Comparison of ENCODE assay signal across 8 cellular contexts in genomic region chr1:65525297-65526048, GRCh38.
DNase-seq lines count a peak whose midpoint lies in the region; ATAC-seq lines count a peak whose summit lies in the region.

No MANE protein-coding gene starts in this region.

- DNase-seq in GM23248, result peak; percentile 40
- DNase-seq in adipocyte (ENCODE audit: low read depth), result peak; percentile 36
- DNase-seq in activated effector memory CD4-positive, alpha-beta T cell treated with anti-CD3 and anti-CD28 coated beads, Interleukin-2, amount 50 U/mL, for 16 hours, result no peak

- in situ Hi-C loops in GM23248 (cut with MboI), result no loop called here

- H3K4me1 ChIP-seq in GM23248 (ENCODE audit: insufficient read depth) (peaks cover 27% of the 10 kb centered on the region), adipocyte (ENCODE audit: control insufficient read depth, insufficient read depth, low read length) (peaks cover 23% of the 10 kb centered on the region), iPS-15b (ENCODE audit: control insufficient read depth, insufficient read depth, low read length) (no peaks in the 10 kb centered on the region), skeletal muscle tissue (ENCODE audit: control insufficient read depth in 3 of 3, insufficient read depth in 3 of 3, low read length in 3 of 3) (peaks cover 0 to 17% (median 3%) of the 10 kb centered on the region in 3 donors)

- peak overlapping the region; percentile 77 for H2AFZ ChIP-seq in GM23248

- peaks cover 26% of the 10 kb centered on the region for H3K27me3 ChIP-seq in GM23248 (replicated peaks; ENCODE audit: insufficient read depth)
- peaks cover 6% of the 10 kb centered on the region for H3K27me3 ChIP-seq in adipocyte (replicated peaks; ENCODE audit: control insufficient read depth, insufficient read depth, low read length)
- peaks cover 40% of the 10 kb centered on the region for H3K27me3 ChIP-seq in iPS-15b (ENCODE audit: control insufficient read depth, insufficient read depth, low read length)
- peaks cover 0 to 25% (median 15%) of the 10 kb centered on the region in 3 donors for H3K27me3 ChIP-seq in skeletal muscle tissue (ENCODE audit: control insufficient read depth in 3 of 3, insufficient read depth in 3 of 3, low read length in 3 of 3)

- ATAC-seq in GM21717 (IDR thresholded peaks at IDR 0.05; ENCODE audit: unreplicated experiment) (no peak), HG02642 (IDR thresholded peaks at IDR 0.05; ENCODE audit: poor library complexity, unreplicated experiment) (no peak), HG03460 (IDR thresholded peaks at IDR 0.05; ENCODE audit: unreplicated experiment) (no peak)

- H4K20me1 ChIP-seq in GM23248 (ENCODE audit: insufficient read depth), result no peaks in the 10 kb centered on the region

- no peaks in the 10 kb centered on the region for H3K9me3 ChIP-seq in GM23248 (ENCODE audit: low read depth)
- no peaks in the 10 kb centered on the region for H3K9me3 ChIP-seq in adipocyte (ENCODE audit: control insufficient read depth, low read length)
- no peaks in the 10 kb centered on the region for H3K9me3 ChIP-seq in iPS-15b (ENCODE audit: control insufficient read depth, insufficient read depth, low read length)
- no peaks in the 10 kb centered on the region for H3K9me3 ChIP-seq in skeletal muscle tissue (ENCODE audit: control insufficient read depth in 3 of 3, low read length in 3 of 3)

- H3K4me2 ChIP-seq in GM23248 (ENCODE audit: unreplicated experiment), result peak overlapping the region; percentile 83

- no peak overlapping the region for H3K27ac ChIP-seq in GM23248
- H3K27ac ChIP-seq in skeletal muscle tissue (ENCODE audit: low read depth, low read length), result no peak overlapping the region

- peaks cover 23% of the 10 kb centered on the region for H3F3A ChIP-seq in GM23248 (ENCODE audit: insufficient read depth)

- H3K79me2 ChIP-seq in GM23248 (ENCODE audit: insufficient read depth), result no peaks in the 10 kb centered on the region

- 2 to 7% methylated on average over 38 to 67 of the region's 86 CpGs for WGBS in GM23248 (ENCODE audit: low coverage in 1 of 2, low lambda C conversion rate in 2 of 2, missing lambda C conversion rate in 2 of 2), 2 experiments

- H3K9ac ChIP-seq in GM23248 (peak overlapping the region; percentile 43), adipocyte (ENCODE audit: low read length) (peak overlapping the region; percentile 43), iPS-15b (ENCODE audit: low read depth, low read length) (peak overlapping the region; percentile 28), skeletal muscle tissue (ENCODE audit: low read depth in 1 of 3, low read length in 3 of 3) (peak overlapping the region; percentile 17 to 64 (median 58))

- H3K36me3 ChIP-seq in GM23248 (ENCODE audit: low read depth) (no peaks in the 10 kb centered on the region), adipocyte (ENCODE audit: control insufficient read depth, insufficient read depth, low read length, severe bottlenecking) (no peaks in the 10 kb centered on the region), iPS-15b (ENCODE audit: control insufficient read depth, insufficient read depth, low read length) (no peaks in the 10 kb centered on the region), skeletal muscle tissue (ENCODE audit: control insufficient read depth in 3 of 3, insufficient read depth in 3 of 3, low read length in 3 of 3) (no peaks in the 10 kb centered on the region)

- H3K9me2 ChIP-seq in GM23248 (ENCODE audit: insufficient read depth), result no peaks in the 10 kb centered on the region

- H3K4me3 ChIP-seq in GM23248, result peak overlapping the region; percentile 70
- peak overlapping the region; percentile 76 for H3K4me3 ChIP-seq in adipocyte (ENCODE audit: low read length)
- peak overlapping the region; percentile 50 for H3K4me3 ChIP-seq in iPS-15b (ENCODE audit: low read depth, low read length)
- H3K4me3 ChIP-seq in skeletal muscle tissue (ENCODE audit: low read length in 3 of 3), result peak overlapping the region; percentile 62 to 64 (median 63)
